8 cellular contexts compared by ENCODE assay signal in genomic region chr3:183098538-183099025, GRCh38. TPM values are rescaled to one million over a fixed set of nuclear protein-coding genes. Genes with fewer than 3 reads are reported as not detected.
DNase-seq lines count a peak whose midpoint lies in the region; ATAC-seq and TF ChIP-seq lines count a peak whose summit lies in the region.

No MANE protein-coding gene starts in this region.

- H3K27ac Mint-ChIP-seq in activated CD4-positive, alpha-beta T cell treated with anti-CD3 and anti-CD28 coated beads, Interleukin-2, amount 10 ng/mL, durations not matched to agents 24 days and 14 days = peak overlapping the region; percentile 97
- H3K27ac Mint-ChIP-seq in naive thymus-derived CD4-positive, alpha-beta T cell = peak overlapping the region; percentile 90 to 99 (median 97)

- H3K4me3 Mint-ChIP-seq in activated CD4-positive, alpha-beta T cell treated with anti-CD3 and anti-CD28 coated beads, Interleukin-2, amount 10 ng/mL, durations not matched to agents 24 days and 14 days = peak overlapping the region; percentile 97
- H3K4me3 Mint-ChIP-seq in naive thymus-derived CD4-positive, alpha-beta T cell = peak overlapping the region; percentile 87 to 98 (median 97)

- H3K27me3 ChIP-seq in naive thymus-derived CD4-positive, alpha-beta T cell (ENCODE audit: control insufficient read depth in 2 of 2, insufficient read depth in 2 of 2, low read length in 2 of 2) = no peaks in the 10 kb centered on the region

- H3K4me3 ChIP-seq in coronary artery = peak overlapping the region; percentile 90
- H3K4me3 ChIP-seq in naive thymus-derived CD4-positive, alpha-beta T cell (ENCODE audit: low read length) = peak overlapping the region; percentile 73

- DNase-seq in activated CD4-positive, alpha-beta T cell treated with anti-CD3 and anti-CD28 coated beads, Interleukin-2, amount 10 ng/mL, durations not matched to agents 24 days and 14 days = no peak
- DNase-seq in activated CD4-positive, alpha-beta T cell treated with anti-CD3 and anti-CD28 coated beads, Interleukin-2, amount 50 U/mL, for 4 hours = no peak
- DNase-seq in LoVo (ENCODE audit: low spot score) = peak; percentile 4
- peak; percentile 77 for DNase-seq in coronary artery (ENCODE audit: low spot score)
- DNase-seq in naive thymus-derived CD4-positive, alpha-beta T cell = no peak
- DNase-seq in NCI-H2196 (lab: John Stamatoyannopoulos, UW; ENCODE audit: unreplicated experiment) = no peak
- DNase-seq in A172 (ENCODE audit: low spot score) = no peak

- no peaks in the 10 kb centered on the region for H3K9me3 Mint-ChIP-seq in activated CD4-positive, alpha-beta T cell treated with anti-CD3 and anti-CD28 coated beads, Interleukin-2, amount 10 ng/mL, durations not matched to agents 24 days and 14 days
- H3K9me3 Mint-ChIP-seq in naive thymus-derived CD4-positive, alpha-beta T cell = no peaks in the 10 kb centered on the region

- no peaks in the 10 kb centered on the region for H3K27me3 Mint-ChIP-seq in activated CD4-positive, alpha-beta T cell treated with anti-CD3 and anti-CD28 coated beads, Interleukin-2, amount 10 ng/mL, durations not matched to agents 24 days and 14 days
- H3K27me3 Mint-ChIP-seq in naive thymus-derived CD4-positive, alpha-beta T cell = no peaks in the 10 kb centered on the region

- H3K9me3 ChIP-seq in naive thymus-derived CD4-positive, alpha-beta T cell (ENCODE audit: control insufficient read depth in 2 of 3, low read length in 3 of 3) = no peaks in the 10 kb centered on the region

- peak overlapping the region; percentile 88 to 95 for H3K27ac ChIP-seq in coronary artery
- H3K27ac ChIP-seq in naive thymus-derived CD4-positive, alpha-beta T cell (ENCODE audit: low read depth, low read length) = peak overlapping the region; percentile 83

- peaks cover 26% of the 10 kb centered on the region for H3K4me1 Mint-ChIP-seq in activated CD4-positive, alpha-beta T cell treated with anti-CD3 and anti-CD28 coated beads, Interleukin-2, amount 10 ng/mL, durations not matched to agents 24 days and 14 days
- H3K4me1 Mint-ChIP-seq in naive thymus-derived CD4-positive, alpha-beta T cell = peaks cover 18 to 53% (median 45%) of the 10 kb centered on the region in 7 donors

- H3K36me3 ChIP-seq in naive thymus-derived CD4-positive, alpha-beta T cell (ENCODE audit: control insufficient read depth in 2 of 3, insufficient read depth in 3 of 3, low read length in 3 of 3) = peaks cover 0 to 6% (median 0%) of the 10 kb centered on the region in 3 experiments

- no peak for ATAC-seq in naive thymus-derived CD4-positive, alpha-beta T cell
- no peak for ATAC-seq in HG03045 (IDR thresholded peaks at IDR 0.05; ENCODE audit: unreplicated experiment)

- CTCF ChIA-PET in naive thymus-derived CD4-positive, alpha-beta T cell (lab: Charles Lee) = interaction anchor here (0.6 to 1.0 kb wide), 3 partner anchors 13 to 308 kb away, joined by 3 to 4 read pairs (median 3); no protein-coding TSS in a partner anchor

- H3K36me3 Mint-ChIP-seq in activated CD4-positive, alpha-beta T cell treated with anti-CD3 and anti-CD28 coated beads, Interleukin-2, amount 10 ng/mL, durations not matched to agents 24 days and 14 days (ENCODE audit: low read depth) = peaks cover 18% of the 10 kb centered on the region
- peaks cover 0 to 14% (median 5%) of the 10 kb centered on the region in 5 donors for H3K36me3 Mint-ChIP-seq in naive thymus-derived CD4-positive, alpha-beta T cell

- intact Hi-C loops in activated CD4-positive, alpha-beta T cell treated with anti-CD3 and anti-CD28 coated beads, Interleukin-2, amount 10 ng/mL, durations not matched to agents 24 days and 14 days (cut with micrococcal nuclease) = loop anchor here (1.0 to 10.0 kb wide), 4 partner anchors 120 to 384 kb away; no protein-coding TSS in a partner anchor
- intact Hi-C loops in naive thymus-derived CD4-positive, alpha-beta T cell (cut with micrococcal nuclease) = loop anchor here (1.0 to 10.0 kb wide), 19 partner anchors 64 to 1714 kb away; partner anchors contain the start of genes DCUN1D1 (in 2 of the 2), LAMP3 (in 2 of the 2), ABCC5 (in 1 of the 2) and ALG3 (in 1 of the 2)

- POLR2A ChIA-PET in naive thymus-derived CD4-positive, alpha-beta T cell (lab: Charles Lee) = interaction anchor here (0.7 to 1.4 kb wide), 2 partner anchors 144 to 306 kb away, joined by 3 to 5 read pairs; no protein-coding TSS in a partner anchor

- H3K4me1 ChIP-seq in naive thymus-derived CD4-positive, alpha-beta T cell (ENCODE audit: control insufficient read depth in 2 of 2, insufficient read depth in 2 of 2, low read length in 2 of 2) = peaks cover 7 to 10% of the 10 kb centered on the region in 2 donors

- TF ChIP-seq CTCF in coronary artery (IDR thresholded peaks at IDR 0.05) = no peak

RNA-seq across cellular contexts. Expression of gene MCCC1, which starts 0.7 kb away (rescaled TPM):
- total RNA-seq in activated CD4-positive, alpha-beta T cell treated with anti-CD3 and anti-CD28 coated beads, Interleukin-2, amount 10 ng/mL, durations not matched to agents 24 days and 14 days = 25.4 and 27.5 TPM in 2 replicates
- 10 to 100 TPM; 17.7 to 37.5 (median 31.8) TPM for total RNA-seq in naive thymus-derived CD4-positive, alpha-beta T cell
- polyA plus RNA-seq in naive thymus-derived CD4-positive, alpha-beta T cell = 10 to 100 TPM; 26.4 to 31.8 TPM
- total RNA-seq in A172 (2014; rRNA removed; shearing (Covaris generic)) = 22.0 and 24.1 TPM in 2 replicates

Comparison
In these comparisons a context has a peak if more than half of its experiments do, and no peak if none do; other contexts are left out.
1. DNase-seq: peak in LoVo (single experiment) and coronary artery (single experiment); none in activated CD4-positive, alpha-beta T cell treated with anti-CD3 and anti-CD28 coated beads, Interleukin-2, amount 10 ng/mL, durations not matched to agents 24 days and 14 days (single experiment), activated CD4-positive, alpha-beta T cell treated with anti-CD3 and anti-CD28 coated beads, Interleukin-2, amount 50 U/mL, for 4 hours (0 of 2), naive thymus-derived CD4-positive, alpha-beta T cell (0 of 9), NCI-H2196 (single experiment) and A172 (single experiment).